Comparison of ENCODE assay signal across 1 cellular context in the genomic region with DNA sequence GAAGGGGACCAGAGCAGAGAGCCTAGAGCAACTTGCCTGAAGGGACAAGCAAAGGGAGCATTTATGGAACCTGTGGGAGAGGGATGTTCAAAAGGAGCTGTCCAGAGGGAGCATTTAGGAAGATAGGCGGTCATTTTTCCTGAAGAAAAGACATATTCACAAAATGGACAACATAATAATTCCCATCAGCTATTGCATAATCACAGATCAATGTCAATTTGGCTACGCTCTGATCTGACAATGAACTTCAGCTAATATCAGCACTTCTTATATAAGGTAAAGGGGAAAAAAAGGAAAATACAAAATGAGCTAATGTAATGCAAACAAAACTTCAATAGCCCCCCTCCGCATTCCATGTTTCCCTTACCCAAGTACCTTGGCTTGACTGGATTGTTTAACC.
TF ChIP-seq lines count a peak whose summit lies in the region.

No MANE protein-coding gene starts in this region.

TF ChIP-seq in HepG2, 621 proteins besides CTCF, POLR2A, EP300 and RAD21 (continued from another document):
- TF ChIP-seq PCBP2 (optimal IDR thresholded peaks at IDR 0.05; ENCODE audit: low read depth, low read length, poor library complexity, severe bottlenecking), result no peak
TF ChIP-seq in HepG2: peak in this region for 1.
